In the genomic region with DNA sequence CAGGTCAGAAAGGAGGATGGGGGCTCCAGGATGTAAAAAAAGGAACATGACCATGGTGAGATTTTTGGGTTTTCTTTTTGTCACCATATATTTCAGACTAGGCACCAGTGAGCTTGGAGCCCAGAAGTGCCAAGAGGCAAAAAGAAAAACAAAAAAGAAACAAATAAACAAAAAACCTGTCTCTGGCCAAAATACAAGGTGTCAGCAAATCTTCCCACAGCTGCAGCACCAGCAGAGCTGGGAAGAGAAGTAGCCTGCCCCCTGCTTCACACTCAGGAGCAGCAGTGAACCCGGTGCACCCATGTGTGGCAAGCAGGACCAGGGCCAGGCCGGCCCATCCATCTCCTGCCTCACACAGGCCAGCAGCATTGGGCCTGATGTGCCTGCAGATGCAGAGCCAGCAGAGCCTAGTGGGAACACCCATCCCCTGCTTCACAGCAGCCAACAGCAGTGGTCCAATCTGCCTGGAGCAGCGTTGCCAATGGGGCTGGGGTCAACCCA, we compare ENCODE assay signal across 30 cellular contexts. TPM values are rescaled to one million over a fixed set of nuclear protein-coding genes. Genes with fewer than 3 reads are reported as not detected.
"Had no signal": no experiment of that assay in that cellular context is flagged by ENCODE, and none has a peak within 500 bp of the region (broad histone marks: within the 10 kb centered on the region; RNA-seq: fewer than 3 reads in every experiment).

No MANE protein-coding gene starts in this region.

- H3K27ac ChIP-seq: left lung, testis, transverse colon, WERI-Rb-1 had no signal

- H3K36me3 ChIP-seq: left lung, transverse colon, WERI-Rb-1 had no signal

- H3K4me3 ChIP-seq: left lung, mucosa of descending colon, testis, transverse colon had no signal

- H3K4me1 ChIP-seq: left lung, testis, transverse colon had no signal

- H3K4me3 Mint-ChIP-seq: activated CD4-positive, alpha-beta memory T cell treated with anti-CD3 and anti-CD28 coated beads, Interleukin-2, amount 10 ng/mL, durations not matched to agents 7 days and 5 days; activated CD4-positive, alpha-beta T cell treated with anti-CD3 and anti-CD28 coated beads, Interleukin-2, amount 10 ng/mL, durations not matched to agents 7 days and 5 days; activated naive CD8-positive, alpha-beta T cell; nephron progenitor cell; T-helper 17 cell had no signal

- H3K27ac Mint-ChIP-seq: activated CD4-positive, alpha-beta memory T cell treated with anti-CD3 and anti-CD28 coated beads, Interleukin-2, amount 10 ng/mL, durations not matched to agents 7 days and 5 days; activated CD4-positive, alpha-beta T cell treated with anti-CD3 and anti-CD28 coated beads, Interleukin-2, amount 10 ng/mL, durations not matched to agents 7 days and 5 days; activated naive CD8-positive, alpha-beta T cell; nephron progenitor cell; T-helper 17 cell had no signal

- DNase-seq: activated CD4-positive, alpha-beta memory T cell treated with anti-CD3 and anti-CD28 coated beads, Interleukin-2, amount 10 ng/mL, durations not matched to agents 7 days and 5 days; activated CD4-positive, alpha-beta T cell treated with anti-CD3 and anti-CD28 coated beads, Interleukin-2, amount 10 ng/mL, durations not matched to agents 7 days and 5 days; activated CD4-positive, CD25-positive, alpha-beta regulatory T cell treated with anti-CD3 and anti-CD28 coated beads, Interleukin-2, amount 50 U/mL, for 72 hours; activated naive CD4-positive, alpha-beta T cell treated with Interleukin-2 at 50 U/mL for 16 hours; activated T-cell treated with anti-CD3 and anti-CD28 coated beads, Interleukin-2, amount 50 U/mL, for 48 hours; anterior cingulate cortex; dermis blood vessel endothelial cell; effector CD8-positive, alpha-beta T cell; erythroblast; hypothalamus; left lung; mucosa of descending colon; nephron progenitor cell; right cardiac atrium; stimulated activated CD4-positive, alpha-beta T cell treated with anti-CD3 and anti-CD28 coated beads, Interleukin-2, amount 100 ng/mL, for 48 hours; stimulated activated naive CD8-positive, alpha-beta T cell treated with anti-CD3 and anti-CD28 coated beads, Interleukin-15, Interleukin-2, amounts not matched to agents 100 U/mL and 50 U/mL, for 24 hours; T-helper 17 cell; T1000; testis; transverse colon; WERI-Rb-1 had no signal

- H3K27me3 Mint-ChIP-seq: activated naive CD8-positive, alpha-beta T cell; T-helper 17 cell had no signal

- H3K9me3 ChIP-seq: testis had no signal

- FAIRE-seq: bronchial epithelial cell, colon had no signal

- ATAC-seq: left lung; mucosa of descending colon; right cardiac atrium; stimulated activated naive CD8-positive, alpha-beta T cell treated with anti-CD3 and anti-CD28 coated beads, Interleukin-15, Interleukin-2, amounts not matched to agents 100 U/mL and 50 U/mL, for 24 hours; T-helper 17 cell had no signal

- H3K4me1 Mint-ChIP-seq: activated CD4-positive, alpha-beta T cell treated with anti-CD3 and anti-CD28 coated beads, Interleukin-2, amount 10 ng/mL, durations not matched to agents 7 days and 5 days; T-helper 17 cell had no signal

RNA-seq across cellular contexts. Expression of gene C10orf71, which starts 34.7 kb away (rescaled TPM):
- total RNA-seq: activated CD4-positive, alpha-beta memory T cell treated with anti-CD3 and anti-CD28 coated beads, Interleukin-2, amount 10 ng/mL, durations not matched to agents 7 days and 5 days; activated CD4-positive, alpha-beta T cell treated with anti-CD3 and anti-CD28 coated beads, Interleukin-2, amount 10 ng/mL, durations not matched to agents 7 days and 5 days; bronchial epithelial cell; dermis blood vessel endothelial cell; fibroblast of lung; fibroblast of villous mesenchyme; left lung; lung microvascular endothelial cell; mesenteric fat pad; pulmonary artery endothelial cell; T-helper 17 cell had no signal
- polyA plus RNA-seq: fibroblast of lung, urinary bladder had no signal
